ENCODE assay signal across 8 cellular contexts in the genomic region with DNA sequence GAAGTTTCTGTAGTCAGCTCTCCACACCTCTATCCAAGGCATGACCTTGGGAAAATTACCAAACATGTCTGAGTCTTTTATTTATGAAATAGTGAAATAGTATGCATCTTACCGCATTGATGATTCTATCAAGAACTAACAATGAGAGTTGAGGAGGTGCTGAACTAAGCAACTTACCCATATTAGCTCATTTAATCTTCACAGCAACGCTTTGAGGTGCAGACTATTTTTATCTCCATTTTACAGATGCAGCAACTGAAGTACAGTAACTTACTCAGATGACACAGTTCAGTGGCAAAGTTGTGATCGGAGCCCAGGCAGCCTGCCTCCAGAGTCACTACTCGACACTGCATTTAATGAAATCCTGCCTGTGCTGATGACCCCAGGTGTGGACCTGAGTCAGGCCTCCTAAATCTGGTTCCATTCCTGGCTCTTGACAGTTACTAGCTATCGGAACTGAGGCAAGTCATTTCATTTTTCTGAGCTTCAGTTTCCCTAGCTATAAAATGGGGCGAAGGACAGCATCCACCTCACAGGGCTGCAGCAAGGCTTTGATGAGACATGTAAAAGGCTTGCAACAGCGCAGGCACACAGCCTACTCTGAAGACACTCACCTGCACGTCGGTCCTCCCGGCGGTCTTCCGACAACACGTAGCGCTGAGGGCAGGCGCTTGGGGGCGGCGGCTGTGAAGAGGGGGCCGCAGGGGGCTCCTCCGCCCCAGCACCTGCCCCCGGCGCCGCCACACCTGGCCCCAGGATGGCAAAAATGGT. TPM values are rescaled to one million over a fixed set of nuclear protein-coding genes. Genes with fewer than 3 reads are reported as not detected.
DNase-seq lines count a peak whose midpoint lies in the region; ATAC-seq and TF ChIP-seq lines count a peak whose summit lies in the region.

No MANE protein-coding gene starts in this region.

- 0 out of 2 replicates have a peak, but pooled peaks cover under 1% of the 10 kb centered on the region for H3F3A ChIP-seq in GM23248 (ENCODE audit: insufficient read depth)

- H3K27ac Mint-ChIP-seq in T-cell: no peak overlapping the region

- H3K36me3 ChIP-seq in GM23248 (ENCODE audit: low read depth) (no peaks in the 10 kb centered on the region; the same call in 1 of the 2 replicates), esophagus muscularis mucosa (peaks cover 21 to 38% (median 34%) of the 10 kb centered on the region in 4 donors)

- peak overlapping the region; percentile 87 for H3K4me2 ChIP-seq in GM23248 (ENCODE audit: unreplicated experiment)

- peaks cover 5% of the 10 kb centered on the region; the same call in 1 of the 2 replicates for H3K4me1 ChIP-seq in GM23248 (ENCODE audit: insufficient read depth)
- peaks cover 18 to 34% (median 30%) of the 10 kb centered on the region in 4 donors for H3K4me1 ChIP-seq in esophagus muscularis mucosa

- TF ChIP-seq POLR2A in esophagus muscularis mucosa (IDR thresholded peaks at IDR 0.05; ENCODE audit: low read depth): no peak

- H3K27ac ChIP-seq in GM23248 (no peak overlapping the region), esophagus muscularis mucosa (replicated peaks in 1 of 4) (peak overlapping the region in 2 of 4 donors; percentile 72 to 79)

- no peaks in the 10 kb centered on the region for H3K27me3 Mint-ChIP-seq in T-cell

- H3K79me2 ChIP-seq in GM23248 (ENCODE audit: insufficient read depth): peaks cover 22% of the 10 kb centered on the region

- intact Hi-C loops in esophagus muscularis mucosa (cut with DNase I): loop anchor here (10.0 kb wide), 1 partner anchor 94 kb away; the partner anchor contains the start of gene CCDC61

- no peaks in the 10 kb centered on the region for H3K9me2 ChIP-seq in GM23248 (ENCODE audit: insufficient read depth)

- WGBS in GM23248 (ENCODE audit: low coverage in 1 of 2, low lambda C conversion rate in 2 of 2, missing lambda C conversion rate in 2 of 2), 2 experiments: 65 to 78% methylated on average over 9 to 22 of the region's 22 CpGs
- WGBS in esophagus muscularis mucosa: 82% methylated on average over 8 of the region's 22 CpGs

- peak overlapping the region; percentile 81 for H3K9ac ChIP-seq in GM23248

- POLR2A ChIA-PET in T-cell (lab: Charles Lee): interaction anchor here in 1 of 2 donors (0.6 kb wide), 1 partner anchor 69 kb away, joined by 16 read pairs; no protein-coding TSS in a partner anchor

- TF ChIP-seq EP300 in esophagus muscularis mucosa (IDR thresholded peaks at IDR 0.05): no peak

- DNase-seq in GM23248 (no peak), T-cell (peak in 1 of 34 experiments; percentile 3), esophagus muscularis mucosa (ENCODE audit: extremely low spot score) (no peak), retinal pigment epithelial cell (ENCODE audit: low read depth) (no peak), DMS 273 (lab: John Stamatoyannopoulos, UW; ENCODE audit: unreplicated experiment) (no peak), AG08396 (ENCODE audit: low spot score) (no peak)

- H2AFZ ChIP-seq in GM23248: peak overlapping the region; percentile 89

- peaks cover 16 to 25% (median 19%) of the 10 kb centered on the region in 3 donors for H3K4me1 Mint-ChIP-seq in T-cell

- H3K36me3 Mint-ChIP-seq in T-cell: peaks cover 21% of the 10 kb centered on the region

- peak overlapping the region; percentile 81 for H3K4me3 ChIP-seq in GM23248
- peak overlapping the region; percentile 70 to 82 (median 72) for H3K4me3 ChIP-seq in esophagus muscularis mucosa
- H3K4me3 ChIP-seq in retinal pigment epithelial cell (ENCODE audit: low read length): peak overlapping the region; percentile 37

- in situ Hi-C loops in GM23248 (cut with MboI): no loop called here

- peak overlapping the region; percentile 49 to 95 (median 65) for H3K4me3 Mint-ChIP-seq in T-cell

- H3K27me3 ChIP-seq in GM23248 (replicated peaks; ENCODE audit: insufficient read depth): no peaks in the 10 kb centered on the region
- peaks cover 0 to 4% (median 0%) of the 10 kb centered on the region in 4 donors for H3K27me3 ChIP-seq in esophagus muscularis mucosa

- H3K9me3 ChIP-seq in GM23248 (ENCODE audit: low read depth) (no peaks in the 10 kb centered on the region), esophagus muscularis mucosa (no peaks in the 10 kb centered on the region)

- TF ChIP-seq CTCF in esophagus muscularis mucosa (IDR thresholded peaks at IDR 0.05): no peak
- no peak for TF ChIP-seq CTCF in retinal pigment epithelial cell (conservative IDR thresholded peaks at IDR 0.05; ENCODE audit: low read depth, low read length)

- ATAC-seq in T-cell (replicated peaks in 1 of 4) (no peak), HG03095 (IDR thresholded peaks at IDR 0.05; ENCODE audit: unreplicated experiment) (no peak), GM18909 (IDR thresholded peaks at IDR 0.05; ENCODE audit: poor library complexity, unreplicated experiment) (no peak)

- H3K9me3 Mint-ChIP-seq in T-cell: no peaks in the 10 kb centered on the region

- CTCF ChIA-PET in T-cell (lab: Charles Lee): interaction anchor here (0.5 to 1.2 kb wide), 5 partner anchors 8 to 201 kb away, joined by 3 to 8 read pairs (median 3); no protein-coding TSS in a partner anchor

- no peaks in the 10 kb centered on the region for H4K20me1 ChIP-seq in GM23248 (ENCODE audit: insufficient read depth)

RNA-seq across cellular contexts. Expression of gene MYPOP, which starts 1.6 kb away (rescaled TPM):
- total RNA-seq in GM23248 (2014; rRNA removed; shearing (Covaris generic)): 3.5 and 7.7 TPM in 2 replicates
- 1.2 and 1.6 TPM in 2 replicates for polyA plus RNA-seq in GM23248 (2016; fragmentation: Nextera tagmentation; extraction: Ambion mirVana)
- 10 to 100 TPM in 3 of 5 donors, 1 to 10 TPM in 2; 7.3 to 17.5 (median 16.9) TPM for total RNA-seq in T-cell
- total RNA-seq in esophagus muscularis mucosa: 1 to 10 TPM; 3.8 to 7.9 (median 6.0) TPM

RNA-seq across cellular contexts. Expression of gene NANOS2, which starts 13.7 kb away (rescaled TPM):
- total RNA-seq in GM23248 (2014; rRNA removed; shearing (Covaris generic)): not detected in 2 replicates
- not detected in 2 replicates for polyA plus RNA-seq in GM23248 (2016; fragmentation: Nextera tagmentation; extraction: Ambion mirVana)
- total RNA-seq in T-cell (not detected), esophagus muscularis mucosa (not detected)

RNA-seq across cellular contexts. Expression of gene IRF2BP1, which starts 14.9 kb away (rescaled TPM):
- 39.3 and 53.8 TPM in 2 replicates for total RNA-seq in GM23248 (2014; rRNA removed; shearing (Covaris generic))
- 7.8 and 8.6 TPM in 2 replicates for polyA plus RNA-seq in GM23248 (2016; fragmentation: Nextera tagmentation; extraction: Ambion mirVana)
- 10 to 100 TPM; 22.7 to 42.3 (median 38.0) TPM for total RNA-seq in T-cell
- 10 to 100 TPM; 22.4 to 58.7 (median 44.2) TPM for total RNA-seq in esophagus muscularis mucosa

RNA-seq across cellular contexts. Expression of gene FOXA3, which starts 36.7 kb away (rescaled TPM):
- total RNA-seq in GM23248 (2014; rRNA removed; shearing (Covaris generic)): not detected in 2 replicates
- polyA plus RNA-seq in GM23248 (2016; fragmentation: Nextera tagmentation; extraction: Ambion mirVana): not detected in 2 replicates
- under 1 TPM in 1 of 5 donors, not detected in 4; 0.16 TPM for total RNA-seq in T-cell
- total RNA-seq in esophagus muscularis mucosa: not detected

RNA-seq across cellular contexts. Expression of gene SYMPK, which starts 37.9 kb away (rescaled TPM):
- total RNA-seq in GM23248 (2014; rRNA removed; shearing (Covaris generic)): 28.1 and 81.4 TPM in 2 replicates
- polyA plus RNA-seq in GM23248 (2016; fragmentation: Nextera tagmentation; extraction: Ambion mirVana): 14.8 and 17.8 TPM in 2 replicates
- total RNA-seq in T-cell (100 to 1,000 TPM in 1 of 5 donors, 10 to 100 TPM in 4; 89.7 to 102 (median 94.7) TPM), esophagus muscularis mucosa (10 to 100 TPM; 22.0 to 44.2 (median 36.6) TPM)
